In the genomic region with DNA sequence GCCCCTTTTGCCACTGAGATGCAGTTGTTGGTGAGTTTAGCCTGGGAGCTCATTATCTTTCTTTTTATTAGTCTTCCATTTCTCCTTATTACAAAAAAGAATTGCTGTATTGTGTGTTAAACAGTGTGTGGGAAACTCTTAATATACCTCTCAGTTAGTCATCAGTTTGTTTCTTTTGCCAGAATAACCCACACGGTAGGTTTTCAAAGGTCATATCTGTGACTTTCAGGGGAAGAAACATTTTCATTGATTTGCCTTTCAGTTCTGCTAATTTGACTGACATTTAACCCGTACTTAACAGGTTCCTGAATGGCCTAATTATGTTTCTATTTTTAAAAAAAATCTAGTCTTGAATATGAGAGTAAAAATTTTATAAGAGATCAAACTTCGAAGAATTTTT, we compare ENCODE assay signal across 13 cellular contexts.
DNase-seq lines count a peak whose midpoint lies in the region; ATAC-seq and TF ChIP-seq lines count a peak whose summit lies in the region.
"Had no signal": no experiment of that assay in that cellular context is flagged by ENCODE, and none has a peak within 500 bp of the region (broad histone marks: within the 10 kb centered on the region; RNA-seq: fewer than 3 reads in every experiment).

No MANE protein-coding gene starts in this region.

- in situ Hi-C loops in brain microvascular endothelial cell (cut with HindIII; ENCODE audit: low pct_ligation_motif_present, low sequenced_read_pairs) = no loop called here

- no peak overlapping the region for H3K27ac Mint-ChIP-seq in activated CD8-positive, alpha-beta memory T cell treated with anti-CD3 and anti-CD28 coated beads, Interleukin-2, amount 10 ng/mL, durations not matched to agents 7 days and 5 days

- no peaks in the 10 kb centered on the region for H3K9me3 Mint-ChIP-seq in activated CD8-positive, alpha-beta memory T cell treated with anti-CD3 and anti-CD28 coated beads, Interleukin-2, amount 10 ng/mL, durations not matched to agents 7 days and 5 days (ENCODE audit: low read depth)

- H3K4me3 ChIP-seq in GM06990 (replicated peaks; ENCODE audit: low read depth, low read length) = no peak overlapping the region
- H3K4me3 ChIP-seq in brain microvascular endothelial cell (ENCODE audit: low read depth, low read length) = no peak overlapping the region
- H3K4me3 ChIP-seq: BLaER1, psoas muscle, thyroid gland had no signal

- DNase-seq in GM06990 (ENCODE audit: extremely low read depth, insufficient read length) (peak; percentile 15), brain microvascular endothelial cell (no peak), foreskin melanocyte (no peak), NCI-H82 treated with DMSO at 0.1 percent for 48 hours (lab: John Stamatoyannopoulos, UW; ENCODE audit: unreplicated experiment) (no peak)
- no peak for DNase-seq in activated CD8-positive, alpha-beta memory T cell treated with anti-CD3 and anti-CD28 coated beads, Interleukin-2, amount 10 ng/mL, durations not matched to agents 7 days and 5 days
- DNase-seq: NCI-H82, psoas muscle, T-helper 1 cell, thyroid gland had no signal

- H3K4me1 Mint-ChIP-seq in activated CD8-positive, alpha-beta memory T cell treated with anti-CD3 and anti-CD28 coated beads, Interleukin-2, amount 10 ng/mL, durations not matched to agents 7 days and 5 days = no peaks in the 10 kb centered on the region

- H3K27ac ChIP-seq in brain microvascular endothelial cell = peak overlapping the region; percentile 65
- H3K27ac ChIP-seq: BLaER1, psoas muscle, thyroid gland had no signal

- CTCF ChIA-PET in activated CD8-positive, alpha-beta memory T cell treated with anti-CD3 and anti-CD28 coated beads, Interleukin-2, amount 10 ng/mL, durations not matched to agents 7 days and 5 days (lab: Charles Lee) = no interaction called here

- no peaks in the 10 kb centered on the region for H3K27me3 Mint-ChIP-seq in activated CD8-positive, alpha-beta memory T cell treated with anti-CD3 and anti-CD28 coated beads, Interleukin-2, amount 10 ng/mL, durations not matched to agents 7 days and 5 days

- TF ChIP-seq CTCF in GM06990 (IDR thresholded peaks at IDR 0.05; ENCODE audit: insufficient read depth, low read length, poor library complexity, severe bottlenecking) = no peak
- no peak for TF ChIP-seq CTCF in brain microvascular endothelial cell (IDR thresholded peaks at IDR 0.05; ENCODE audit: low read depth, low read length, missing control alignments)

- peak; percentile 72 for ATAC-seq in GM21367 (IDR thresholded peaks at IDR 0.05; ENCODE audit: unreplicated experiment)
- ATAC-seq in HG03175 (IDR thresholded peaks at IDR 0.05; ENCODE audit: unreplicated experiment) = peak; percentile 58
- no peak for ATAC-seq in activated CD8-positive, alpha-beta memory T cell treated with anti-CD3 and anti-CD28 coated beads, Interleukin-2, amount 10 ng/mL, durations not matched to agents 7 days and 5 days
- ATAC-seq in HG03095 (IDR thresholded peaks at IDR 0.05; ENCODE audit: unreplicated experiment) = no peak
- ATAC-seq: psoas muscle had no signal

- H3K4me3 Mint-ChIP-seq in activated CD8-positive, alpha-beta memory T cell treated with anti-CD3 and anti-CD28 coated beads, Interleukin-2, amount 10 ng/mL, durations not matched to agents 7 days and 5 days = no peak overlapping the region

- H3K36me3 ChIP-seq in GM06990 (ENCODE audit: control insufficient read depth, insufficient read depth, low read length) = no peaks in the 10 kb centered on the region
- H3K36me3 ChIP-seq in brain microvascular endothelial cell (replicated peaks) = no peaks in the 10 kb centered on the region
- H3K36me3 ChIP-seq: thyroid gland had no signal

- H3K27me3 ChIP-seq in GM06990 (replicated peaks; ENCODE audit: control insufficient read depth, insufficient read depth, low read length) (no peaks in the 10 kb centered on the region), brain microvascular endothelial cell (replicated peaks) (no peaks in the 10 kb centered on the region)
- H3K27me3 ChIP-seq: BLaER1, thyroid gland had no signal

- no peaks in the 10 kb centered on the region for H3K36me3 Mint-ChIP-seq in activated CD8-positive, alpha-beta memory T cell treated with anti-CD3 and anti-CD28 coated beads, Interleukin-2, amount 10 ng/mL, durations not matched to agents 7 days and 5 days

Comparison
In these comparisons a context has a peak if more than half of its experiments do, and no peak if none do; other contexts are left out.
1. ATAC-seq: peak in GM21367 (single experiment) and HG03175 (single experiment); none in activated CD8-positive, alpha-beta memory T cell treated with anti-CD3 and anti-CD28 coated beads, Interleukin-2, amount 10 ng/mL, durations not matched to agents 7 days and 5 days (single experiment) and HG03095 (single experiment).